In the genomic region with DNA sequence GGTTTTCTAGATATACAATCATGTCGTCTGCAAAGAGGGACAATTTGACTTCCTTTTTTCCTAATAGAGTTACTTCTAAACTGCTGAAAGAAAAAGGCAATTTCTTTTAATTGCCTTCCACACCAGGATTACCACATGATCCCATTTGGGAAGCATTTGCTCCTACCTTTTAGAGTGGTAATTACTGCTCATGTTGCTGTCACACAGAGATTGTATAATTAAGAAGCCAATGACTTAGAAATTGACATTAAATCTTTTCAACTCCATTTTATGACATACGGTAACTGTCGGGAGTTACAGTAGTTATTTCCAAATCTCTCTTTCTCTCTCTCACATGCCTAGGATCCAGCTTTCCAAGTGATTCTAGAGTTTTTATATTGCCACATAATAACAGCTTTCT, we compare ENCODE assay signal across 1 cellular context.
TF ChIP-seq lines count a peak whose summit lies in the region.

No MANE protein-coding gene starts in this region.

TF ChIP-seq in HEK293, 187 proteins besides CTCF, POLR2A, EP300 and RAD21 (continued from another document):
- TF ChIP-seq, protein P1, sequence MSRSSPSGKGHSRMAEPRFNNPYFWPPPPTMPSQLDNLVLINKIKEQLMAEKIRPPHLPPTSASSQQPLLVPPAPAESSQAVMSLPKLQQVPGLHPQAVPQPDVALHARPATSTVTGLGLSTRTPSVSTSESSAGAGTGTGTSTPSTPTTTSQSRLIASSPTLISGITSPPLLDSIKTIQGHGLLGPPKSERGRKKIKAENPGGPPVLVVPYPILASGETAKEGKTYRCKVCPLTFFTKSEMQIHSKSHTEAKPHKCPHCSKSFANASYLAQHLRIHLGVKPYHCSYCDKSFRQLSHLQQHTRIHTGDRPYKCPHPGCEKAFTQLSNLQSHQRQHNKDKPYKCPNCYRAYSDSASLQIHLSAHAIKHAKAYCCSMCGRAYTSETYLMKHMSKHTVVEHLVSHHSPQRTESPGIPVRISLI (tag by site-specific recombination; IDR thresholded peaks at IDR 0.05): no peak
